ENCODE assay signal across 11 cellular contexts in the genomic region with DNA sequence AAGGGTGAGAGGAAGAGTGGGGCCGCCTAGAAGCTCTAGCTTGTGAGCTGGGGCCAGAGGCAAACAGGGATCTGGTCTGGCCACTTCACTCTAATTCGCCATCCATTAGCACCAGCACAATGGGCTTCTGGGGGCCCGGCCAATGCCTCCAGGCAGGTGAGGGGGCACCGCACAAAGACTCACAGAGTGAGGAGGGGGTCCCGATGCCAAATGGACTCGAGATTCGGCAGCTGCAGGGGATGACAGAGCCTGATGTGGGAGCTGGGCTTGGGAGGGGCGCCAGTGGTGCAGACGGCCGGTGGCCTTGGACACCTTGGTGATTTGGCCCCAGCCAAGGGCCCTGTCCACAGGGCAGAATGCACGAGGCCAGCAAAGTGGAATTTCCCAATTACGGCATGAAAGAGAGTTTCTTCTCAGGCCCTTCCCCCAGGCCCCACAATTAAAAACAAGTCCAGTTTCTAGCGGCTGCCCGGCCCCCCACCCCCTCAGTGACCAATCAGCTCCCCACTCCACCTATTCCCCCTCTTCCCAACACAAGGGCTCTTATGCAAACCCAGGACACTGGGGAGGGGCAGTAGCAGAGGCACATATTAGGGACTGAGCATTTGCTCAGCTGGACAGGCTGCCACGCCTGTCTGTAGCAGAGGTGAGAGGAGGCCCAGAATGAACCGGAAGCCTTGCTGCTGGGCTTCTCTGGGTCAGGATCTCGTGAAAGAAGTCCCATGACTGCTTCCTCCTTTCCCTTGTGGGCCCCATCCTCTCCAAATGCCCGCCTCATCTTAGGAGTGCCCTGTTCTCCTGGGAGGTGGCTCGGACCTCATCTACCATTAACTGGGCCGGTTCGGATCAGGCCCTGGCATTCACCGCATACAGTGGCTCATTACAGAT. TPM values are rescaled to one million over a fixed set of nuclear protein-coding genes. Genes with fewer than 3 reads are reported as not detected.
A peak's percentile ranks its signal among the peaks of the same experiment; 100 is the strongest.
DNase-seq lines count a peak whose midpoint lies in the region; ATAC-seq, FAIRE-seq and TF ChIP-seq lines count a peak whose summit lies in the region.
"Had no signal": no experiment of that assay in that cellular context is flagged by ENCODE, and none has a peak within 500 bp of the region (broad histone marks: within the 10 kb centered on the region; RNA-seq: fewer than 3 reads in every experiment).

No MANE protein-coding gene starts in this region.

- CTCF ChIA-PET in WTC11 (lab: Charles Lee) = interaction anchor here (1.0 to 1.3 kb wide), 2 partner anchors 13 to 45 kb away, joined by 3 to 7 read pairs; no protein-coding TSS in a partner anchor
- CTCF ChIA-PET in PC-3 (lab: Charles Lee) = no interaction called here

- no peak overlapping the region for H3K4me3 Mint-ChIP-seq in WTC11
- H3K4me3 Mint-ChIP-seq: activated CD8-positive, alpha-beta T cell treated with anti-CD3 and anti-CD28 coated beads, Interleukin-2, amount 10 ng/mL, durations not matched to agents 7 days and 5 days; natural killer cell treated with Interleukin-12 subunit alpha and Interleukin-12 subunit beta and Interleukin-15 and Interleukin-18, amount 100 ng/mL, for 72 hours had no signal

- DNase-seq in WTC11 (ENCODE audit: low spot score) (no peak), fibroblast of villous mesenchyme (ENCODE audit: low read depth) (peak; percentile 67), mucosa of descending colon (no peak), PC-3 (no peak), GM10266 (ENCODE audit: extremely low spot score) (no peak), urothelium cell line (ENCODE audit: low spot score) (no peak)
- DNase-seq: activated CD8-positive, alpha-beta T cell treated with anti-CD3 and anti-CD28 coated beads, Interleukin-2, amount 10 ng/mL, durations not matched to agents 7 days and 5 days; NCI-H748 treated with DMSO at 0.1 percent for 48 hours had no signal

- H3K4me1 Mint-ChIP-seq in WTC11 = peaks cover 4% of the 10 kb centered on the region

- no TSS peak for BruUV-seq in PC-3 (replicated peaks; lab: Mats Ljungman, UMichigan)

- H3K4me3 ChIP-seq in fibroblast of villous mesenchyme (ENCODE audit: low read depth, low read length) (no peak overlapping the region), mucosa of descending colon (no peak overlapping the region), PC-3 (ENCODE audit: low read length) (no peak overlapping the region)

- H3K79me2 ChIP-seq in PC-3 (ENCODE audit: low read length) = no peaks in the 10 kb centered on the region

- H3K9me3 Mint-ChIP-seq in WTC11 = peaks cover 3% of the 10 kb centered on the region
- H3K9me3 Mint-ChIP-seq: natural killer cell treated with Interleukin-12 subunit alpha and Interleukin-12 subunit beta and Interleukin-15 and Interleukin-18, amount 100 ng/mL, for 72 hours had no signal

- H3K36me3 ChIP-seq in mucosa of descending colon (ENCODE audit: low read depth) = no peaks in the 10 kb centered on the region
- no peaks in the 10 kb centered on the region for H3K36me3 ChIP-seq in PC-3 (ENCODE audit: low read depth, low read length)

- H3K27me3 Mint-ChIP-seq in WTC11 (ENCODE audit: low read depth) = no peaks in the 10 kb centered on the region
- H3K27me3 Mint-ChIP-seq: natural killer cell treated with Interleukin-12 subunit alpha and Interleukin-12 subunit beta and Interleukin-15 and Interleukin-18, amount 100 ng/mL, for 72 hours had no signal

- TF ChIP-seq CTCF in WTC11 (IDR thresholded peaks at IDR 0.05) (no peak), fibroblast of villous mesenchyme (IDR thresholded peaks at IDR 0.05; ENCODE audit: insufficient read depth, low read depth, low read length) (no peak), mucosa of descending colon (IDR thresholded peaks at IDR 0.05) (no peak), PC-3 (conservative IDR thresholded peaks at IDR 0.05; ENCODE audit: low read depth, low read length) (no peak), GM10266 (IDR thresholded peaks at IDR 0.05; ENCODE audit: control insufficient read depth, insufficient read depth, low read depth, missing control alignments) (no peak)

- ATAC-seq in WTC11 (no peak), mucosa of descending colon (peak; percentile 15), PC-3 (no peak)
- ATAC-seq in activated CD4-positive, CD25-positive, alpha-beta regulatory T cell treated with anti-CD3 and anti-CD28 coated beads, Interleukin-2, amount 50 U/mL, for 24 hours = no peak
- ATAC-seq: activated CD8-positive, alpha-beta T cell treated with anti-CD3 and anti-CD28 coated beads, Interleukin-2, amount 10 ng/mL, durations not matched to agents 7 days and 5 days; natural killer cell treated with Interleukin-12 subunit alpha and Interleukin-12 subunit beta and Interleukin-15 and Interleukin-18, amount 100 ng/mL, for 72 hours had no signal

- no peaks in the 10 kb centered on the region for H3K4me1 ChIP-seq in mucosa of descending colon (ENCODE audit: low read depth)
- H3K4me1 ChIP-seq in PC-3 (ENCODE audit: insufficient read depth, low read length) = no peaks in the 10 kb centered on the region

- no peak overlapping the region for H2AFZ ChIP-seq in PC-3 (ENCODE audit: low read length)

- H3K27ac ChIP-seq in temporal lobe (ENCODE audit: low read depth, low read length) (peak overlapping the region; percentile 75), PC-3 (ENCODE audit: low read length) (no peak overlapping the region)

- no peak overlapping the region for H3K9ac ChIP-seq in PC-3 (ENCODE audit: low read length)

- no peaks in the 10 kb centered on the region for H3F3A ChIP-seq in PC-3 (ENCODE audit: low read length, unreplicated experiment)

- no peaks in the 10 kb centered on the region for H3K27me3 ChIP-seq in PC-3 (ENCODE audit: low read length)

- no peaks in the 10 kb centered on the region for H3K9me2 ChIP-seq in PC-3 (replicated peaks; ENCODE audit: low read length)

- peak overlapping the region; percentile 55 for H3K27ac Mint-ChIP-seq in WTC11
- H3K27ac Mint-ChIP-seq: natural killer cell treated with Interleukin-12 subunit alpha and Interleukin-12 subunit beta and Interleukin-15 and Interleukin-18, amount 100 ng/mL, for 72 hours had no signal

- no peak for FAIRE-seq in urothelium cell line (lab: Jason Lieb, UNC)

- POLR2A ChIA-PET in WTC11 (lab: Charles Lee) = interaction anchor here (1.0 kb wide), 1 partner anchor 38 kb away, joined by 5 read pairs; no protein-coding TSS in a partner anchor
- POLR2A ChIA-PET in PC-3 (lab: Charles Lee; ENCODE audit: unreplicated experiment) = no interaction called here

- H3K36me3 Mint-ChIP-seq in WTC11 = peaks cover 10% of the 10 kb centered on the region

- no peaks in the 10 kb centered on the region for H3K9me3 ChIP-seq in mucosa of descending colon
- no peaks in the 10 kb centered on the region for H3K9me3 ChIP-seq in PC-3 (ENCODE audit: low read length)

- H4K20me1 ChIP-seq in PC-3 (ENCODE audit: low read length) = no peaks in the 10 kb centered on the region

- intact Hi-C loops in mucosa of descending colon (cut with DNase I, micrococcal nuclease) = no loop called here
- intact Hi-C loops in PC-3 (cut with micrococcal nuclease) = no loop called here

- no peak overlapping the region for H3K4me2 ChIP-seq in PC-3 (ENCODE audit: low read length)

TF ChIP-seq in WTC11, 78 proteins besides CTCF, POLR2A, EP300 and RAD21:
- TF ChIP-seq ZNF423 (CRISPR knock-in tag; IDR thresholded peaks at IDR 0.05) (no peak), NR2C2 (CRISPR knock-in tag; IDR thresholded peaks at IDR 0.05) (no peak), RORB (CRISPR knock-in tag; IDR thresholded peaks at IDR 0.05) (no peak), TEAD4 (CRISPR knock-in tag; IDR thresholded peaks at IDR 0.05) (no peak), GABPB1 (CRISPR knock-in tag; IDR thresholded peaks at IDR 0.05) (peak; percentile 48; the same call in 1 of the 2 replicates), ATF1 (CRISPR knock-in tag; IDR thresholded peaks at IDR 0.05) (no peak), NR1H2 (CRISPR knock-in tag; IDR thresholded peaks at IDR 0.05) (no peak)
- TF ChIP-seq, protein P1, sequence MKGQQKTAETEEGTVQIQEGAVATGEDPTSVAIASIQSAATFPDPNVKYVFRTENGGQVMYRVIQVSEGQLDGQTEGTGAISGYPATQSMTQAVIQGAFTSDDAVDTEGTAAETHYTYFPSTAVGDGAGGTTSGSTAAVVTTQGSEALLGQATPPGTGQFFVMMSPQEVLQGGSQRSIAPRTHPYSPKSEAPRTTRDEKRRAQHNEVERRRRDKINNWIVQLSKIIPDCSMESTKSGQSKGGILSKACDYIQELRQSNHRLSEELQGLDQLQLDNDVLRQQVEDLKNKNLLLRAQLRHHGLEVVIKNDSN (CRISPR knock-in tag; IDR thresholded peaks at IDR 0.05) = no peak
- TF ChIP-seq, protein P2, sequence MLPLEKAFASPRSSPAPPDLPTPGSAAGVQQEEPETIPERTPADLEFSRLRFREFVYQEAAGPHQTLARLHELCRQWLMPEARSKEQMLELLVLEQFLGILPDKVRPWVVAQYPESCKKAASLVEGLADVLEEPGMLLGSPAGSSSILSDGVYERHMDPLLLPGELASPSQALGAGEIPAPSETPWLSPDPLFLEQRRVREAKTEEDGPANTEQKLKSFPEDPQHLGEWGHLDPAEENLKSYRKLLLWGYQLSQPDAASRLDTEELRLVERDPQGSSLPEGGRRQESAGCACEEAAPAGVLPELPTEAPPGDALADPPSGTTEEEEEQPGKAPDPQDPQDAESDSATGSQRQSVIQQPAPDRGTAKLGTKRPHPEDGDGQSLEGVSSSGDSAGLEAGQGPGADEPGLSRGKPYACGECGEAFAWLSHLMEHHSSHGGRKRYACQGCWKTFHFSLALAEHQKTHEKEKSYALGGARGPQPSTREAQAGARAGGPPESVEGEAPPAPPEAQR (CRISPR knock-in tag; IDR thresholded peaks at IDR 0.05) = no peak

RNA-seq across cellular contexts. Expression of a gene that starts 39.4 kb away (rescaled TPM):
- 28.3 to 34.9 TPM (median 31.2 TPM) in 3 replicates for total RNA-seq in WTC11 (2021)
- 74.1 and 97.6 TPM in 2 replicates for total RNA-seq in fibroblast of villous mesenchyme
- 100 to 1,000 TPM in 1 of 3 donors, 10 to 100 TPM in 2; 11.8 to 151 (median 28.2) TPM for total RNA-seq in mucosa of descending colon
- total RNA-seq in temporal lobe = 45.5 TPM
- total RNA-seq in PC-3 (2014; rRNA removed) = 18.7 and 39.2 TPM in 2 replicates
